Comparison of ENCODE assay signal across 14 cellular contexts in genomic region chr7:6346581-6346980, GRCh38. TPM values are rescaled to one million over a fixed set of nuclear protein-coding genes. Genes with fewer than 3 reads are reported as not detected.
DNase-seq lines count a peak whose midpoint lies in the region; ATAC-seq and TF ChIP-seq lines count a peak whose summit lies in the region.
"Had no signal": no experiment of that assay in that cellular context is flagged by ENCODE, and none has a peak within 500 bp of the region (broad histone marks: within the 10 kb centered on the region; RNA-seq: fewer than 3 reads in every experiment).

No MANE protein-coding gene starts in this region.

- no peaks in the 10 kb centered on the region for H3K9me3 Mint-ChIP-seq in natural killer cell treated with Interleukin-12 subunit alpha and Interleukin-12 subunit beta and Interleukin-15 and Interleukin-18, amount 100 ng/mL, for 72 hours

- peaks cover 16% of the 10 kb centered on the region for H3K79me2 ChIP-seq in Loucy (ENCODE audit: insufficient read depth, low read length)

- H3K36me3 ChIP-seq in Loucy (ENCODE audit: insufficient read depth, low read length) (no peaks in the 10 kb centered on the region), uterus (no peaks in the 10 kb centered on the region)

- no peaks in the 10 kb centered on the region for H3K27me3 Mint-ChIP-seq in T-helper 17 cell
- H3K27me3 Mint-ChIP-seq in natural killer cell treated with Interleukin-12 subunit alpha and Interleukin-12 subunit beta and Interleukin-15 and Interleukin-18, amount 100 ng/mL, for 72 hours: peaks cover 0 to 2% of the 10 kb centered on the region in 2 donors

- H3K27me3 ChIP-seq in Loucy (ENCODE audit: insufficient read depth, low read length, poor library complexity, severe bottlenecking) (no peaks in the 10 kb centered on the region), uterus (no peaks in the 10 kb centered on the region)
- H3K27me3 ChIP-seq: sigmoid colon had no signal

- H3K9me3 ChIP-seq in Loucy (ENCODE audit: insufficient read depth, low read depth, low read length) (no peaks in the 10 kb centered on the region), T-helper 17 cell (ENCODE audit: control insufficient read depth, low read length, poor library complexity, severe bottlenecking) (no peaks in the 10 kb centered on the region), uterus (no peaks in the 10 kb centered on the region)
- H3K9me3 ChIP-seq: sigmoid colon had no signal

- no peaks in the 10 kb centered on the region for H3K36me3 Mint-ChIP-seq in T-helper 17 cell (ENCODE audit: low read depth)
- H3K36me3 Mint-ChIP-seq in natural killer cell treated with Interleukin-12 subunit alpha and Interleukin-12 subunit beta and Interleukin-15 and Interleukin-18, amount 100 ng/mL, for 72 hours: no peaks in the 10 kb centered on the region

- no peak overlapping the region for H3K27ac Mint-ChIP-seq in T-helper 17 cell
- H3K27ac Mint-ChIP-seq in natural killer cell treated with Interleukin-12 subunit alpha and Interleukin-12 subunit beta and Interleukin-15 and Interleukin-18, amount 100 ng/mL, for 72 hours: no peak overlapping the region

- ATAC-seq in T-helper 17 cell: no peak
- no peak for ATAC-seq in natural killer cell treated with Interleukin-12 subunit alpha and Interleukin-12 subunit beta and Interleukin-15 and Interleukin-18, amount 100 ng/mL, for 72 hours
- ATAC-seq in GM18861 (IDR thresholded peaks at IDR 0.05; ENCODE audit: unreplicated experiment): no peak
- ATAC-seq: HepG2, SK-N-SH treated with all-trans-retinoic acid at 6 μM for 48 hours had no signal

- no peaks in the 10 kb centered on the region for H3K4me1 ChIP-seq in Loucy (ENCODE audit: insufficient read depth, low read length, poor library complexity, severe bottlenecking)
- no peaks in the 10 kb centered on the region for H3K4me1 ChIP-seq in uterus

- H3K27ac ChIP-seq in uterus: no peak overlapping the region
- H3K27ac ChIP-seq: sigmoid colon, WERI-Rb-1 had no signal

- intact Hi-C loops in uterus (cut with DNase I; ENCODE audit: low total_unique reads): no loop called here

- H3F3A ChIP-seq in Loucy (ENCODE audit: low read depth): no peaks in the 10 kb centered on the region

- no peaks in the 10 kb centered on the region for H4K20me1 ChIP-seq in Loucy (ENCODE audit: insufficient read depth, low read length, poor library complexity, severe bottlenecking)

- peak overlapping the region; percentile 16 for H3K4me2 ChIP-seq in Loucy (ENCODE audit: low read depth, low read length, poor library complexity, severe bottlenecking)

- H3K4me3 ChIP-seq in Loucy (ENCODE audit: low read length, poor library complexity, severe bottlenecking): no peak overlapping the region
- no peak overlapping the region for H3K4me3 ChIP-seq in uterus
- H3K4me3 ChIP-seq: sigmoid colon had no signal

- no peaks in the 10 kb centered on the region for H3K9me2 ChIP-seq in Loucy (replicated peaks; ENCODE audit: low read depth, low read length)

- no peak overlapping the region for H3K9ac ChIP-seq in Loucy (ENCODE audit: low read depth, low read length, poor library complexity, severe bottlenecking)

- DNase-seq in COLO668 (lab: John Stamatoyannopoulos, UW; ENCODE audit: unreplicated experiment) (peak; percentile 40), T-helper 17 cell (no peak), uterus (no peak), DMS 273 treated with DMSO at 0.1 percent for 48 hours (lab: John Stamatoyannopoulos, UW) (no peak)
- DNase-seq in natural killer cell treated with Interleukin-12 subunit alpha and Interleukin-12 subunit beta and Interleukin-15 and Interleukin-18, amount 100 ng/mL, for 72 hours (ENCODE audit: low spot score): no peak
- DNase-seq: effector CD4-positive, alpha-beta T cell; foreskin fibroblast; HCEC 1CT; sigmoid colon; WERI-Rb-1 had no signal

- TF ChIP-seq CTCF in Loucy (conservative IDR thresholded peaks at IDR 0.05; ENCODE audit: low read length) (no peak), uterus (IDR thresholded peaks at IDR 0.05) (no peak)

- H2AFZ ChIP-seq in Loucy (ENCODE audit: low read length): no peak overlapping the region

- TF ChIP-seq POLR2A in uterus (IDR thresholded peaks at IDR 0.05): no peak

- peak overlapping the region; percentile 81 for H3K4me3 Mint-ChIP-seq in T-helper 17 cell
- H3K4me3 Mint-ChIP-seq in natural killer cell treated with Interleukin-12 subunit alpha and Interleukin-12 subunit beta and Interleukin-15 and Interleukin-18, amount 100 ng/mL, for 72 hours: peak overlapping the region; percentile 49

- peaks cover 23% of the 10 kb centered on the region for H3K4me1 Mint-ChIP-seq in T-helper 17 cell
- H3K4me1 Mint-ChIP-seq in natural killer cell treated with Interleukin-12 subunit alpha and Interleukin-12 subunit beta and Interleukin-15 and Interleukin-18, amount 100 ng/mL, for 72 hours (ENCODE audit: low read depth in 2 of 2): peaks cover 6 to 15% of the 10 kb centered on the region in 2 donors

RNA-seq across cellular contexts. Expression of gene FAM220A, which starts 2.2 kb away (rescaled TPM):
- total RNA-seq in T-helper 17 cell (1 to 10 TPM; 6.0 to 6.2 TPM), uterus (10 to 100 TPM in 2 of 4 donors, 1 to 10 TPM in 2; 1.8 to 35.2 (median 10.8) TPM)
- 10 to 100 TPM in 1 of 2 donors, 1 to 10 TPM in 1; 9.2 to 12.7 TPM for total RNA-seq in natural killer cell treated with Interleukin-12 subunit alpha and Interleukin-12 subunit beta and Interleukin-15 and Interleukin-18, amount 100 ng/mL, for 72 hours

RNA-seq across cellular contexts. Expression of gene RAC1, which starts 27.7 kb away (rescaled TPM):
- 10 to 100 TPM; 62.2 to 69.4 TPM for total RNA-seq in T-helper 17 cell
- 100 to 1,000 TPM; 160 to 192 TPM for total RNA-seq in natural killer cell treated with Interleukin-12 subunit alpha and Interleukin-12 subunit beta and Interleukin-15 and Interleukin-18, amount 100 ng/mL, for 72 hours
- total RNA-seq in uterus: 100 to 1,000 TPM in 2 of 4 donors, 10 to 100 TPM in 2; 62.5 to 221 (median 106) TPM
